ENCODE assay signal across 9 cellular contexts in genomic region chrX:148530464-148531077, GRCh38. TPM values are rescaled to one million over a fixed set of nuclear protein-coding genes. Genes with fewer than 3 reads are reported as not detected.
DNase-seq lines count a peak whose midpoint lies in the region; ATAC-seq and TF ChIP-seq lines count a peak whose summit lies in the region.
"Had no signal": no experiment of that assay in that cellular context is flagged by ENCODE, and none has a peak within 500 bp of the region (broad histone marks: within the 10 kb centered on the region; RNA-seq: fewer than 3 reads in every experiment).

No MANE protein-coding gene starts in this region.

- H3K23ac ChIP-seq in mesenchymal stem cell (ENCODE audit: low read length in 2 of 2), result no peak overlapping the region

- H3K27me3 Mint-ChIP-seq in Caco-2 (ENCODE audit: insufficient read depth, unreplicated experiment) (peaks cover 4% of the 10 kb centered on the region), GM23338 (ENCODE audit: insufficient read depth, low read depth, poor library complexity) (no peaks in the 10 kb centered on the region)
- no peaks in the 10 kb centered on the region for H3K27me3 Mint-ChIP-seq in activated CD4-positive, alpha-beta T cell treated with anti-CD3 and anti-CD28 coated beads, Interleukin-2, amount 10 ng/mL, durations not matched to agents 7 days and 5 days

- H4K91ac ChIP-seq in mesenchymal stem cell (ENCODE audit: low read length), result no peak overlapping the region

- no peaks in the 10 kb centered on the region for H3K36me3 ChIP-seq in Caco-2 (ENCODE audit: control insufficient read depth, insufficient read depth, low read length)
- H3K36me3 ChIP-seq in GM23338 (ENCODE audit: insufficient read depth), result no peaks in the 10 kb centered on the region
- H3K36me3 ChIP-seq in mesenchymal stem cell (ENCODE audit: control insufficient read depth in 1 of 2, insufficient read depth in 2 of 2, low read depth in 1 of 2, low read length in 2 of 2), result no peaks in the 10 kb centered on the region

- intact Hi-C loops in Caco-2 (cut with micrococcal nuclease; ENCODE audit: unreplicated experiment), result no loop called here

- H3K4me1 ChIP-seq in Caco-2 (no peaks in the 10 kb centered on the region), GM23338 (ENCODE audit: insufficient read depth) (no peaks in the 10 kb centered on the region), mesenchymal stem cell (ENCODE audit: control insufficient read depth, insufficient read depth, low read depth, low read length) (no peaks in the 10 kb centered on the region)

- no peaks in the 10 kb centered on the region for H3K9me2 ChIP-seq in GM23338 (ENCODE audit: insufficient read depth)

- no peak overlapping the region for H3K14ac ChIP-seq in mesenchymal stem cell (ENCODE audit: low read length in 2 of 2)

- H3K4ac ChIP-seq in mesenchymal stem cell (ENCODE audit: low read depth in 1 of 2, low read length in 2 of 2), result no peak overlapping the region

- no TSS peak for BruUV-seq in Caco-2 (replicated peaks; lab: Mats Ljungman, UMichigan)

- no peak overlapping the region for H2BK12ac ChIP-seq in mesenchymal stem cell (ENCODE audit: low read length in 2 of 2)

- no peak overlapping the region for H2BK15ac ChIP-seq in mesenchymal stem cell (ENCODE audit: low read depth, poor library complexity, severe bottlenecking)

- H2BK120ac ChIP-seq in mesenchymal stem cell (ENCODE audit: low read depth, low read length), result no peak overlapping the region

- H3K4me2 ChIP-seq in GM23338, result no peak overlapping the region
- H3K4me2 ChIP-seq in mesenchymal stem cell (ENCODE audit: low read length, poor library complexity, severe bottlenecking), result no peak overlapping the region

- no peak overlapping the region for H3K4me3 ChIP-seq in Caco-2 (ENCODE audit: low read depth, low read length)
- H3K4me3 ChIP-seq in GM23338, result no peak overlapping the region
- H3K4me3 ChIP-seq in mesenchymal stem cell (ENCODE audit: insufficient read depth in 1 of 2, low read depth in 1 of 2, low read length in 2 of 2), result no peak overlapping the region

- H3K4me3 Mint-ChIP-seq in Caco-2 (ENCODE audit: unreplicated experiment) (no peak overlapping the region), GM23338 (no peak overlapping the region)
- no peak overlapping the region for H3K4me3 Mint-ChIP-seq in activated CD4-positive, alpha-beta T cell treated with anti-CD3 and anti-CD28 coated beads, Interleukin-2, amount 10 ng/mL, durations not matched to agents 7 days and 5 days

- H2AK5ac ChIP-seq in mesenchymal stem cell (ENCODE audit: low read length, severe bottlenecking), result no peak overlapping the region

- H3K27ac Mint-ChIP-seq in Caco-2 (ENCODE audit: unreplicated experiment) (no peak overlapping the region), GM23338 (no peak overlapping the region)
- no peak overlapping the region for H3K27ac Mint-ChIP-seq in activated CD4-positive, alpha-beta T cell treated with anti-CD3 and anti-CD28 coated beads, Interleukin-2, amount 10 ng/mL, durations not matched to agents 7 days and 5 days

- DNase-seq in Caco-2 (peak in 1 of 2 experiments; percentile 6), GM23338 (ENCODE audit: low spot score) (peak; percentile 55), mesenchymal stem cell (peak; percentile 18), GDM1 (lab: John Stamatoyannopoulos, UW) (no peak), NCI-H2171 (lab: John Stamatoyannopoulos, UW) (no peak), mucosa of gallbladder (ENCODE audit: low spot score) (no peak), activated T-cell treated with anti-CD3 and anti-CD28 coated beads for 4 hours (no peak)
- peak; percentile 5 for DNase-seq in activated CD4-positive, alpha-beta T cell treated with anti-CD3 and anti-CD28 coated beads, Interleukin-2, amount 10 ng/mL, durations not matched to agents 7 days and 5 days
- DNase-seq: activated gamma-delta T cell treated with Interleukin-2 at 50 U/mL for 16 hours had no signal

- no peaks in the 10 kb centered on the region for H3K9me3 ChIP-seq in Caco-2
- H3K9me3 ChIP-seq in mesenchymal stem cell (ENCODE audit: control insufficient read depth, low read length), result no peaks in the 10 kb centered on the region

- H3K9ac ChIP-seq in mesenchymal stem cell (ENCODE audit: low read length), result no peak overlapping the region

- H3K9me3 Mint-ChIP-seq in Caco-2 (ENCODE audit: unreplicated experiment) (no peaks in the 10 kb centered on the region), GM23338 (no peaks in the 10 kb centered on the region)
- H3K9me3 Mint-ChIP-seq in activated CD4-positive, alpha-beta T cell treated with anti-CD3 and anti-CD28 coated beads, Interleukin-2, amount 10 ng/mL, durations not matched to agents 7 days and 5 days, result no peaks in the 10 kb centered on the region

- WGBS in mesenchymal stem cell, result no CpG with 5 or more reads among the region's 2 CpGs

- no peaks in the 10 kb centered on the region for H3K79me1 ChIP-seq in mesenchymal stem cell (replicated peaks; ENCODE audit: low read length, poor library complexity, severe bottlenecking)

- ATAC-seq in GM23338, result no peak

- H3K4me1 Mint-ChIP-seq in Caco-2 (ENCODE audit: low read depth, unreplicated experiment) (no peaks in the 10 kb centered on the region), GM23338 (peaks cover 3% of the 10 kb centered on the region; the same call in 1 of the 3 replicates)
- no peaks in the 10 kb centered on the region for H3K4me1 Mint-ChIP-seq in activated CD4-positive, alpha-beta T cell treated with anti-CD3 and anti-CD28 coated beads, Interleukin-2, amount 10 ng/mL, durations not matched to agents 7 days and 5 days

- H2AFZ ChIP-seq in GM23338 (no peak overlapping the region), mesenchymal stem cell (ENCODE audit: low read depth, low read length) (no peak overlapping the region)

- H3K79me2 ChIP-seq in GM23338 (replicated peaks; ENCODE audit: insufficient read depth), result no peaks in the 10 kb centered on the region

- H3K18ac ChIP-seq in mesenchymal stem cell (ENCODE audit: low read depth in 1 of 2, low read length in 2 of 2), result no peak overlapping the region

- no peaks in the 10 kb centered on the region for H3F3A ChIP-seq in GM23338 (replicated peaks; ENCODE audit: low read depth)

- peak; percentile 17 to 43 for TF ChIP-seq CTCF in Caco-2 (IDR thresholded peaks at IDR 0.05; ENCODE audit: insufficient read depth in 1 of 2, low read depth in 1 of 2, low read length in 1 of 2, severe bottlenecking in 1 of 2, unreplicated experiment in 1 of 2)
- peak in 1 of 2 experiments; percentile 67; a peak in 3 of 4 replicates for TF ChIP-seq CTCF in GM23338 (conservative IDR thresholded peaks at IDR 0.05; ENCODE audit: low read depth in 2 of 2)

- no peak overlapping the region for H4K8ac ChIP-seq in mesenchymal stem cell (ENCODE audit: low read length)

- no peaks in the 10 kb centered on the region for H3K27me3 ChIP-seq in Caco-2 (replicated peaks; ENCODE audit: control insufficient read depth, insufficient read depth, low read length)
- H3K27me3 ChIP-seq in GM23338 (ENCODE audit: insufficient read depth), result no peaks in the 10 kb centered on the region
- H3K27me3 ChIP-seq in mesenchymal stem cell (ENCODE audit: control insufficient read depth in 1 of 2, insufficient read depth in 1 of 2, low read length in 2 of 2), result no peaks in the 10 kb centered on the region

- H3K27ac ChIP-seq in GM23338 (ENCODE audit: low read depth) (no peak overlapping the region), mesenchymal stem cell (ENCODE audit: low read length, poor library complexity, severe bottlenecking) (no peak overlapping the region)

- H4K20me1 ChIP-seq in GM23338 (replicated peaks; ENCODE audit: insufficient read depth), result no peaks in the 10 kb centered on the region

- CTCF ChIA-PET in Caco-2 (lab: Charles Lee), result interaction anchor here (0.7 kb wide), 3 partner anchors 12 to 422 kb away, joined by 3 to 4 read pairs (median 3); no protein-coding TSS in a partner anchor
- CTCF ChIA-PET in activated CD4-positive, alpha-beta T cell treated with anti-CD3 and anti-CD28 coated beads, Interleukin-2, amount 10 ng/mL, durations not matched to agents 7 days and 5 days (lab: Charles Lee), result interaction anchor here (0.6 to 1.5 kb wide), 2 partner anchors 11 to 15 kb away, joined by 3 to 4 read pairs; no protein-coding TSS in a partner anchor

- H3K36me3 Mint-ChIP-seq in Caco-2 (ENCODE audit: insufficient read depth, unreplicated experiment), result no peaks in the 10 kb centered on the region
- no peaks in the 10 kb centered on the region for H3K36me3 Mint-ChIP-seq in GM23338 (ENCODE audit: low read depth)
- H3K36me3 Mint-ChIP-seq in activated CD4-positive, alpha-beta T cell treated with anti-CD3 and anti-CD28 coated beads, Interleukin-2, amount 10 ng/mL, durations not matched to agents 7 days and 5 days (ENCODE audit: low read depth), result no peaks in the 10 kb centered on the region

- H2BK5ac ChIP-seq in mesenchymal stem cell (ENCODE audit: low read depth, low read length, poor library complexity, severe bottlenecking), result no peak overlapping the region

- POLR2A ChIA-PET in Caco-2 (lab: Charles Lee), result no interaction called here
- POLR2A ChIA-PET in activated CD4-positive, alpha-beta T cell treated with anti-CD3 and anti-CD28 coated beads, Interleukin-2, amount 10 ng/mL, durations not matched to agents 7 days and 5 days (lab: Charles Lee), result no interaction called here

TF ChIP-seq in GM23338, 12 proteins besides CTCF, POLR2A, EP300 and RAD21 (continues in another document):
- TF ChIP-seq POLR2AphosphoS5 (IDR thresholded peaks at IDR 0.05; ENCODE audit: low read depth) (no peak), EZH2 (IDR thresholded peaks at IDR 0.05; ENCODE audit: low read depth, unreplicated experiment) (no peak), ZNF331 (CRISPR knock-in tag; IDR thresholded peaks at IDR 0.05; ENCODE audit: low read depth) (no peak), JUNB (IDR thresholded peaks at IDR 0.05; ENCODE audit: unreplicated experiment) (no peak), NANOG (IDR thresholded peaks at IDR 0.05; ENCODE audit: borderline replicate concordance) (no peak)

RNA-seq across cellular contexts. Expression of gene AFF2, which starts 30.2 kb away (rescaled TPM):
- total RNA-seq in Caco-2 (2022) (0.16 and 0.42 TPM in 2 replicates), mucosa of gallbladder (36.0 TPM)
- 5.8 and 5.9 TPM in 2 replicates for total RNA-seq in GM23338 (2014; rRNA removed; shearing (Covaris generic))
- 0.75 and 1.6 TPM in 2 replicates for polyA plus RNA-seq in GM23338 (2016; fragmentation: Nextera tagmentation; extraction: Ambion mirVana)
- total RNA-seq in activated CD4-positive, alpha-beta T cell treated with anti-CD3 and anti-CD28 coated beads, Interleukin-2, amount 10 ng/mL, durations not matched to agents 7 days and 5 days, result 1 to 10 TPM in 1 of 2 experiments, under 1 TPM in 1; 0.69 to 1.8 TPM
- polyA plus RNA-seq in mesenchymal stem cell (2013, experiment 1 of 2), result 0.01 TPM
- 0.05 TPM for polyA plus RNA-seq in mesenchymal stem cell (2013, experiment 2 of 2)

Comparison
In these comparisons a context has a peak if more than half of its experiments do, and no peak if none do; other contexts are left out.
1. DNase-seq: peak in GM23338 (single experiment), activated CD4-positive, alpha-beta T cell treated with anti-CD3 and anti-CD28 coated beads, Interleukin-2, amount 10 ng/mL, durations not matched to agents 7 days and 5 days (single experiment) and mesenchymal stem cell (single experiment); none in GDM1 (single experiment), NCI-H2171 (single experiment), mucosa of gallbladder (single experiment) and activated T-cell treated with anti-CD3 and anti-CD28 coated beads for 4 hours (single experiment).